In genomic region chr3:14328422-14328821, GRCh38 we compare ENCODE assay signal across 26 cellular contexts.
"Had no signal": no experiment of that assay in that cellular context is flagged by ENCODE, and none has a peak within 500 bp of the region (broad histone marks: within the 10 kb centered on the region; RNA-seq: fewer than 3 reads in every experiment).

No MANE protein-coding gene starts in this region.

- H3K4me1 ChIP-seq: right lobe of liver, tibial nerve, uterus had no signal

- FAIRE-seq: islet of Langerhans had no signal

- H3K36me3 Mint-ChIP-seq: immature natural killer cell; mesothelial cell of epicardium; naive B cell; natural killer cell; neural progenitor cell; stimulated activated memory B cell treated with anti-CD40 and anti-IgM and Interleukin-4, amounts not matched to agents 10 μg/mL and 1 μg/mL and 100 μg/mL, for 72 hours had no signal

- H3K27ac Mint-ChIP-seq: immature natural killer cell; mesothelial cell of epicardium; naive B cell; natural killer cell; nephron progenitor cell; neural progenitor cell; stimulated activated memory B cell treated with anti-CD40 and anti-IgM and Interleukin-4, amounts not matched to agents 10 μg/mL and 1 μg/mL and 100 μg/mL, for 72 hours; stimulated activated naive CD8-positive, alpha-beta T cell treated with anti-CD3 and anti-CD28 coated beads, Interleukin-15, amount 100 ng/mL, for 72 hours; type B pancreatic cell had no signal

- H3K27ac ChIP-seq: left ventricle myocardium inferior, ovary, right atrium auricular region, right lobe of liver, tibial nerve, uterus had no signal

- H3K27me3 ChIP-seq: neural progenitor cell, ovary, right atrium auricular region, right lobe of liver, uterus had no signal

- H3K4me3 Mint-ChIP-seq: immature natural killer cell; mesothelial cell of epicardium; naive B cell; natural killer cell; nephron progenitor cell; neural progenitor cell; stimulated activated memory B cell treated with anti-CD40 and anti-IgM and Interleukin-4, amounts not matched to agents 10 μg/mL and 1 μg/mL and 100 μg/mL, for 72 hours; stimulated activated naive CD8-positive, alpha-beta T cell treated with anti-CD3 and anti-CD28 coated beads, Interleukin-15, amount 100 ng/mL, for 72 hours; type B pancreatic cell had no signal

- H3K36me3 ChIP-seq: left ventricle myocardium inferior, neural progenitor cell, ovary, right atrium auricular region, right lobe of liver, tibial nerve, uterus had no signal

- H3K9me3 ChIP-seq: left ventricle myocardium inferior, ovary, right atrium auricular region, right lobe of liver, tibial nerve, uterus had no signal

- H3K4me1 Mint-ChIP-seq: immature natural killer cell; natural killer cell; stimulated activated memory B cell treated with anti-CD40 and anti-IgM and Interleukin-4, amounts not matched to agents 10 μg/mL and 1 μg/mL and 100 μg/mL, for 72 hours; stimulated activated naive CD8-positive, alpha-beta T cell treated with anti-CD3 and anti-CD28 coated beads, Interleukin-15, amount 100 ng/mL, for 72 hours had no signal

- ATAC-seq: natural killer cell; right lobe of liver; stimulated activated memory B cell treated with anti-CD40 and anti-IgM and Interleukin-4, amounts not matched to agents 10 μg/mL and 1 μg/mL and 100 μg/mL, for 72 hours; stimulated activated naive CD8-positive, alpha-beta T cell treated with anti-CD3 and anti-CD28 coated beads, Interleukin-15, amount 100 ng/mL, for 72 hours had no signal

- H3K9me3 Mint-ChIP-seq: immature natural killer cell; natural killer cell; nephron progenitor cell; neural progenitor cell; stimulated activated naive CD8-positive, alpha-beta T cell treated with anti-CD3 and anti-CD28 coated beads, Interleukin-15, amount 100 ng/mL, for 72 hours had no signal

- H3K27me3 Mint-ChIP-seq: progenitor cell of endocrine pancreas, type B pancreatic cell had no signal

- H3K4me3 ChIP-seq: left ventricle myocardium inferior, lung, neural progenitor cell, ovary, right atrium auricular region, right lobe of liver, smooth muscle cell, tibial nerve, uterus had no signal

- DNase-seq: immature natural killer cell; left ventricle myocardium inferior; mesendoderm; naive B cell; natural killer cell; nephron progenitor cell; ovary; right lobe of liver; stimulated activated CD4-positive, alpha-beta T cell treated with anti-CD3 and anti-CD28 coated beads, Interleukin-1b, Interleukin-23, amount 100 ng/mL, for 48 hours; stimulated activated CD4-positive, alpha-beta T cell treated with anti-CD3 and anti-CD28 coated beads, Interleukin-2, amount 100 ng/mL, for 48 hours; stimulated activated CD4-positive, alpha-beta T cell treated with anti-CD3 and anti-CD28 coated beads, Interleukin-4, amount 100 ng/mL, for 4 hours; stimulated activated CD8-positive, alpha-beta memory T cell treated with anti-CD3 and anti-CD28 coated beads, Interleukin-4, amount 100 ng/mL, for 48 hours; stimulated activated naive CD4-positive, alpha-beta T cell treated with Interleukin-2 at 50 U/mL for 16 hours; stimulated activated naive CD8-positive, alpha-beta T cell treated with anti-CD3 and anti-CD28 coated beads, Interleukin-15, amount 100 ng/mL, for 72 hours; substantia nigra; uterus had no signal
